ENCODE assay signal across 2 cellular contexts in the genomic region with DNA sequence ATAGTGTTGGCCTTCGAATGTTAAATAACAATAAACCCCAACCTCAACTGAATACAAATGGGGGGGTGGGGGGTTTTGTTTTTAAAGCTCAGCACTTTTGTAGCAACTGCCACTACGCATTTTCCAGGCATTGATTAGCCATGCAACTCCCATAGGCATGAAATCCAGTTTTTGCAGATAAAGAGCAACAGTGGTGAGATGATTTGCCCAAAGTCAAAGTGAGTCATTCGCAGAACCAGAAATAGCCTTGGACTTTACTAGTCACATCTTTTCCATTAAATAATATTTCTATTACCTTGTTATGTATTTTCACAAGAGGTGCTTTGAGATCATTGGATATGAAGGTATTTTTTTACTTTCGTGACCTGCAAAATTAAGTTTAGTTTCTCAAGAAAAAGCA.
TF ChIP-seq lines count a peak whose summit lies in the region.

No MANE protein-coding gene starts in this region.

TF ChIP-seq in A549, 52 proteins besides CTCF, POLR2A, EP300 and RAD21:
- TF ChIP-seq KDM1A (IDR thresholded peaks at IDR 0.05; ENCODE audit: low read depth) = no peak
- TF ChIP-seq JUNB (IDR thresholded peaks at IDR 0.05) = no peak
- TF ChIP-seq NPAS2 (CRISPR knock-in tag; IDR thresholded peaks at IDR 0.05; ENCODE audit: borderline replicate concordance) = no peak
- TF ChIP-seq, protein P1, sequence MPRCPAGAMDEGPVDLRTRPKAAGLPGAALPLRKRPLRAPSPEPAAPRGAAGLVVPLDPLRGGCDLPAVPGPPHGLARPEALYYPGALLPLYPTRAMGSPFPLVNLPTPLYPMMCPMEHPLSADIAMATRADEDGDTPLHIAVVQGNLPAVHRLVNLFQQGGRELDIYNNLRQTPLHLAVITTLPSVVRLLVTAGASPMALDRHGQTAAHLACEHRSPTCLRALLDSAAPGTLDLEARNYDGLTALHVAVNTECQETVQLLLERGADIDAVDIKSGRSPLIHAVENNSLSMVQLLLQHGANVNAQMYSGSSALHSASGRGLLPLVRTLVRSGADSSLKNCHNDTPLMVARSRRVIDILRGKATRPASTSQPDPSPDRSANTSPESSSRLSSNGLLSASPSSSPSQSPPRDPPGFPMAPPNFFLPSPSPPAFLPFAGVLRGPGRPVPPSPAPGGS (IDR thresholded peaks at IDR 0.05) = no peak
- no peak for TF ChIP-seq ZC3H11A (IDR thresholded peaks at IDR 0.05)
- TF ChIP-seq MAZ (IDR thresholded peaks at IDR 0.05; ENCODE audit: borderline replicate concordance, low read depth, low read length) = no peak
- TF ChIP-seq NR3C1 (IDR thresholded peaks at IDR 0.05) = no peak
- TF ChIP-seq TP53 (CRISPR knock-in tag; IDR thresholded peaks at IDR 0.05) = no peak
- no peak for TF ChIP-seq SMC3 (IDR thresholded peaks at IDR 0.05)
- no peak for TF ChIP-seq ESRRA (IDR thresholded peaks at IDR 0.05; ENCODE audit: borderline replicate concordance, low read length)
- TF ChIP-seq, protein P2, sequence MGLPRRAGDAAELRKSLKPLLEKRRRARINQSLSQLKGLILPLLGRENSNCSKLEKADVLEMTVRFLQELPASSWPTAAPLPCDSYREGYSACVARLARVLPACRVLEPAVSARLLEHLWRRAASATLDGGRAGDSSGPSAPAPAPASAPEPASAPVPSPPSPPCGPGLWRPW (IDR thresholded peaks at IDR 0.05) = no peak
- TF ChIP-seq RNF2 (IDR thresholded peaks at IDR 0.05; ENCODE audit: borderline replicate concordance, low read depth) = no peak
- no peak for TF ChIP-seq HDAC2 (IDR thresholded peaks at IDR 0.05)

TF ChIP-seq in HepG2, 621 proteins besides CTCF, POLR2A, EP300 and RAD21 (continues in another document):
- TF ChIP-seq KDM2A (CRISPR knock-in tag; IDR thresholded peaks at IDR 0.05; ENCODE audit: borderline replicate concordance, low read depth) = no peak
- TF ChIP-seq FOSL1 (CRISPR knock-in tag; IDR thresholded peaks at IDR 0.05; ENCODE audit: borderline replicate concordance) = no peak
- TF ChIP-seq ZNF24 (IDR thresholded peaks at IDR 0.05) = no peak
- TF ChIP-seq RELA (CRISPR knock-in tag; IDR thresholded peaks at IDR 0.05) = no peak
- TF ChIP-seq, protein P3, sequence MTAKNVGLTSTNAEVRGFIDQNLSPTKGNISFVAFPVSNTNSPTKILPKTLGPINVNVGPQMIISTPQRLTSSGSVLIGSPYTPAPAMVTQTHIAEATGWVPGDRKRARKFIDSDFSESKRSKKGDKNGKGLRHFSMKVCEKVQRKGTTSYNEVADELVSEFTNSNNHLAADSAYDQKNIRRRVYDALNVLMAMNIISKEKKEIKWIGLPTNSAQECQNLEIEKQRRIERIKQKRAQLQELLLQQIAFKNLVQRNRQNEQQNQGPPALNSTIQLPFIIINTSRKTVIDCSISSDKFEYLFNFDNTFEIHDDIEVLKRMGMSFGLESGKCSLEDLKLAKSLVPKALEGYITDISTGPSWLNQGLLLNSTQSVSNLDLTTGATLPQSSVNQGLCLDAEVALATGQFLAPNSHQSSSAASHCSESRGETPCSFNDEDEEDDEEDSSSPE (CRISPR knock-in tag; IDR thresholded peaks at IDR 0.05) = no peak
- TF ChIP-seq ZNF296 (CRISPR knock-in tag; conservative IDR thresholded peaks at IDR 0.05) = no peak
- no peak for TF ChIP-seq REPIN1 (CRISPR knock-in tag; IDR thresholded peaks at IDR 0.05; ENCODE audit: borderline replicate concordance, low read depth)
- 0 out of 4 replicates have a peak, but pooled peaks of 1 of the 2 experiments have one; percentile 4 for TF ChIP-seq MAFK (conservative IDR thresholded peaks at IDR 0.05 in 1 of 2, IDR thresholded peaks at IDR 0.05 in 1 of 2; ENCODE audit: low read length in 2 of 2)
- TF ChIP-seq, protein P4, sequence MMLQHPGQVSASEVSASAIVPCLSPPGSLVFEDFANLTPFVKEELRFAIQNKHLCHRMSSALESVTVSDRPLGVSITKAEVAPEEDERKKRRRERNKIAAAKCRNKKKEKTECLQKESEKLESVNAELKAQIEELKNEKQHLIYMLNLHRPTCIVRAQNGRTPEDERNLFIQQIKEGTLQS (CRISPR knock-in tag; IDR thresholded peaks at IDR 0.05) = no peak
- peak; percentile 53; the same call in 1 of the 2 replicates for TF ChIP-seq SAP130 (CRISPR knock-in tag; IDR thresholded peaks at IDR 0.05; ENCODE audit: low read depth)
- TF ChIP-seq BORCS8-MEF2B (CRISPR knock-in tag; IDR thresholded peaks at IDR 0.05) = no peak
- TF ChIP-seq PTBP1 (IDR thresholded peaks at IDR 0.05; ENCODE audit: low read depth, low read length, poor library complexity, severe bottlenecking) = no peak
- no peak for TF ChIP-seq ZNF749 (CRISPR knock-in tag; IDR thresholded peaks at IDR 0.05; ENCODE audit: borderline replicate concordance)
- no peak for TF ChIP-seq SP2 (CRISPR knock-in tag; IDR thresholded peaks at IDR 0.05)
- no peak for TF ChIP-seq PLRG1 (conservative IDR thresholded peaks at IDR 0.05)
- no peak for TF ChIP-seq ELF1 (CRISPR knock-in tag; IDR thresholded peaks at IDR 0.05)
- no peak for TF ChIP-seq ZFP82 (CRISPR knock-in tag; IDR thresholded peaks at IDR 0.05; ENCODE audit: borderline replicate concordance)
- TF ChIP-seq, protein P5, sequence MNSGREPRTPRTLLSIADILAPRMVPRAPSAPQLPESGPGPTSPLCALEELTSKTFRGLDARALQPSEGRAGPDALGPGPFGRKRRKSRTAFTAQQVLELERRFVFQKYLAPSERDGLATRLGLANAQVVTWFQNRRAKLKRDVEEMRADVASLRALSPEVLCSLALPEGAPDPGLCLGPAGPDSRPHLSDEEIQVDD (CRISPR knock-in tag; IDR thresholded peaks at IDR 0.05; ENCODE audit: borderline replicate concordance) = no peak
- TF ChIP-seq, protein P6, sequence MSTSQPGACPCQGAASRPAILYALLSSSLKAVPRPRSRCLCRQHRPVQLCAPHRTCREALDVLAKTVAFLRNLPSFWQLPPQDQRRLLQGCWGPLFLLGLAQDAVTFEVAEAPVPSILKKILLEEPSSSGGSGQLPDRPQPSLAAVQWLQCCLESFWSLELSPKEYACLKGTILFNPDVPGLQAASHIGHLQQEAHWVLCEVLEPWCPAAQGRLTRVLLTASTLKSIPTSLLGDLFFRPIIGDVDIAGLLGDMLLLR (CRISPR knock-in tag; IDR thresholded peaks at IDR 0.05) = no peak
- no peak for TF ChIP-seq ZNF670 (CRISPR knock-in tag; IDR thresholded peaks at IDR 0.05; ENCODE audit: borderline replicate concordance)
- TF ChIP-seq, protein P7, sequence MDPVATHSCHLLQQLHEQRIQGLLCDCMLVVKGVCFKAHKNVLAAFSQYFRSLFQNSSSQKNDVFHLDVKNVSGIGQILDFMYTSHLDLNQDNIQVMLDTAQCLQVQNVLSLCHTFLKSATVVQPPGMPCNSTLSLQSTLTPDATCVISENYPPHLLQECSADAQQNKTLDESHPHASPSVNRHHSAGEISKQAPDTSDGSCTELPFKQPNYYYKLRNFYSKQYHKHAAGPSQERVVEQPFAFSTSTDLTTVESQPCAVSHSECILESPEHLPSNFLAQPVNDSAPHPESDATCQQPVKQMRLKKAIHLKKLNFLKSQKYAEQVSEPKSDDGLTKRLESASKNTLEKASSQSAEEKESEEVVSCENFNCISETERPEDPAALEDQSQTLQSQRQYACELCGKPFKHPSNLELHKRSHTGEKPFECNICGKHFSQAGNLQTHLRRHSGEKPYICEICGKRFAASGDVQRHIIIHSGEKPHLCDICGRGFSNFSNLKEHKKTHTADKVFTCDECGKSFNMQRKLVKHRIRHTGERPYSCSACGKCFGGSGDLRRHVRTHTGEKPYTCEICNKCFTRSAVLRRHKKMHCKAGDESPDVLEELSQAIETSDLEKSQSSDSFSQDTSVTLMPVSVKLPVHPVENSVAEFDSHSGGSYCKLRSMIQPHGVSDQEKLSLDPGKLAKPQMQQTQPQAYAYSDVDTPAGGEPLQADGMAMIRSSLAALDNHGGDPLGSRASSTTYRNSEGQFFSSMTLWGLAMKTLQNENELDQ (CRISPR knock-in tag; IDR thresholded peaks at IDR 0.05; ENCODE audit: borderline replicate concordance) = no peak
- no peak for TF ChIP-seq NCOA5 (CRISPR knock-in tag; IDR thresholded peaks at IDR 0.05)
- no peak for TF ChIP-seq ZKSCAN1 (IDR thresholded peaks at IDR 0.05; ENCODE audit: low read length)
- TF ChIP-seq, protein P8, sequence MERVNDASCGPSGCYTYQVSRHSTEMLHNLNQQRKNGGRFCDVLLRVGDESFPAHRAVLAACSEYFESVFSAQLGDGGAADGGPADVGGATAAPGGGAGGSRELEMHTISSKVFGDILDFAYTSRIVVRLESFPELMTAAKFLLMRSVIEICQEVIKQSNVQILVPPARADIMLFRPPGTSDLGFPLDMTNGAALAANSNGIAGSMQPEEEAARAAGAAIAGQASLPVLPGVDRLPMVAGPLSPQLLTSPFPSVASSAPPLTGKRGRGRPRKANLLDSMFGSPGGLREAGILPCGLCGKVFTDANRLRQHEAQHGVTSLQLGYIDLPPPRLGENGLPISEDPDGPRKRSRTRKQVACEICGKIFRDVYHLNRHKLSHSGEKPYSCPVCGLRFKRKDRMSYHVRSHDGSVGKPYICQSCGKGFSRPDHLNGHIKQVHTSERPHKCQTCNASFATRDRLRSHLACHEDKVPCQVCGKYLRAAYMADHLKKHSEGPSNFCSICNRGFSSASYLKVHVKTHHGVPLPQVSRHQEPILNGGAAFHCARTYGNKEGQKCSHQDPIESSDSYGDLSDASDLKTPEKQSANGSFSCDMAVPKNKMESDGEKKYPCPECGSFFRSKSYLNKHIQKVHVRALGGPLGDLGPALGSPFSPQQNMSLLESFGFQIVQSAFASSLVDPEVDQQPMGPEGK (CRISPR knock-in tag; IDR thresholded peaks at IDR 0.05) = peak; percentile 20; the same call in 1 of the 2 replicates
- no peak for TF ChIP-seq FOXP1 (IDR thresholded peaks at IDR 0.05)
- TF ChIP-seq FOXP1 (CRISPR knock-in tag; IDR thresholded peaks at IDR 0.05) = no peak
- TF ChIP-seq, protein P9, sequence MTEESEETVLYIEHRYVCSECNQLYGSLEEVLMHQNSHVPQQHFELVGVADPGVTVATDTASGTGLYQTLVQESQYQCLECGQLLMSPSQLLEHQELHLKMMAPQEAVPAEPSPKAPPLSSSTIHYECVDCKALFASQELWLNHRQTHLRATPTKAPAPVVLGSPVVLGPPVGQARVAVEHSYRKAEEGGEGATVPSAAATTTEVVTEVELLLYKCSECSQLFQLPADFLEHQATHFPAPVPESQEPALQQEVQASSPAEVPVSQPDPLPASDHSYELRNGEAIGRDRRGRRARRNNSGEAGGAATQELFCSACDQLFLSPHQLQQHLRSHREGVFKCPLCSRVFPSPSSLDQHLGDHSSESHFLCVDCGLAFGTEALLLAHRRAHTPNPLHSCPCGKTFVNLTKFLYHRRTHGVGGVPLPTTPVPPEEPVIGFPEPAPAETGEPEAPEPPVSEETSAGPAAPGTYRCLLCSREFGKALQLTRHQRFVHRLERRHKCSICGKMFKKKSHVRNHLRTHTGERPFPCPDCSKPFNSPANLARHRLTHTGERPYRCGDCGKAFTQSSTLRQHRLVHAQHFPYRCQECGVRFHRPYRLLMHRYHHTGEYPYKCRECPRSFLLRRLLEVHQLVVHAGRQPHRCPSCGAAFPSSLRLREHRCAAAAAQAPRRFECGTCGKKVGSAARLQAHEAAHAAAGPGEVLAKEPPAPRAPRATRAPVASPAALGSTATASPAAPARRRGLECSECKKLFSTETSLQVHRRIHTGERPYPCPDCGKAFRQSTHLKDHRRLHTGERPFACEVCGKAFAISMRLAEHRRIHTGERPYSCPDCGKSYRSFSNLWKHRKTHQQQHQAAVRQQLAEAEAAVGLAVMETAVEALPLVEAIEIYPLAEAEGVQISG (CRISPR knock-in tag; IDR thresholded peaks at IDR 0.05) = no peak
- no peak for TF ChIP-seq CC2D1A (CRISPR knock-in tag; IDR thresholded peaks at IDR 0.05)
- no peak for TF ChIP-seq ZBTB42 (CRISPR knock-in tag; IDR thresholded peaks at IDR 0.05)
- TF ChIP-seq, protein P10, sequence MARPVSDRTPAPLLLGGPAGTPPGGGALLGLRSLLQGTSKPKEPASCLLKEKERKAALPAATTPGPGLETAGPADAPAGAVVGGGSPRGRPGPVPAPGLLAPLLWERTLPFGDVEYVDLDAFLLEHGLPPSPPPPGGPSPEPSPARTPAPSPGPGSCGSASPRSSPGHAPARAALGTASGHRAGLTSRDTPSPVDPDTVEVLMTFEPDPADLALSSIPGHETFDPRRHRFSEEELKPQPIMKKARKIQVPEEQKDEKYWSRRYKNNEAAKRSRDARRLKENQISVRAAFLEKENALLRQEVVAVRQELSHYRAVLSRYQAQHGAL (CRISPR knock-in tag; IDR thresholded peaks at IDR 0.05; ENCODE audit: not compliant biosample characterization) = no peak
- TF ChIP-seq, protein P11, sequence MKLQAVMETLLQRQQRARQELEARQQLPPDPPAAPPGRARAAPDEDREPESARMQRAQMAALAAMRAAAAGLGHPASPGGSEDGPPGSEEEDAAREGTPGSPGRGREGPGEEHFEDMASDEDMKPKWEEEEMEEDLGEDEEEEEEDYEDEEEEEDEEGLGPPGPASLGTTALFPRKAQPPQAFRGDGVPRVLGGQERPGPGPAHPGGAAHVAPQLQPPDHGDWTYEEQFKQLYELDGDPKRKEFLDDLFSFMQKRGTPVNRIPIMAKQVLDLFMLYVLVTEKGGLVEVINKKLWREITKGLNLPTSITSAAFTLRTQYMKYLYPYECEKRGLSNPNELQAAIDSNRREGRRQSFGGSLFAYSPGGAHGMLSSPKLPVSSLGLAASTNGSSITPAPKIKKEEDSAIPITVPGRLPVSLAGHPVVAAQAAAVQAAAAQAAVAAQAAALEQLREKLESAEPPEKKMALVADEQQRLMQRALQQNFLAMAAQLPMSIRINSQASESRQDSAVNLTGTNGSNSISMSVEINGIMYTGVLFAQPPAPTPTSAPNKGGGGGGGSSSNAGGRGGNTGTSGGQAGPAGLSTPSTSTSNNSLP (IDR thresholded peaks at IDR 0.05; ENCODE audit: low read depth, low read length) = 0 out of 2 replicates have a peak, but pooled peaks have one; percentile 22
- no peak for TF ChIP-seq HDAC6 (IDR thresholded peaks at IDR 0.05; ENCODE audit: low read depth, low read length)
- TF ChIP-seq, protein P12, sequence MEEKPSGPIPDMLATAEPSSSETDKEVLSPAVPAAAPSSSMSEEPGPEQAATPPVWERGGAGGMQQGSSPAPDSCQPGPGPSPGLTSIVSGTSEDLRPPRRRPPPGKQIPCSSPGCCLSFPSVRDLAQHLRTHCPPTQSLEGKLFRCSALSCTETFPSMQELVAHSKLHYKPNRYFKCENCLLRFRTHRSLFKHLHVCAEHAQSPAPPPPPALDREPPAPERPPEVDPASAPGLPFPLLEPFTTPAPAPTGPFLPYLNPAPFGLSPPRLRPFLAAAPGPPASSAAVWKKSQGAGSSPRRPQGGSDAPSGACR (CRISPR knock-in tag; IDR thresholded peaks at IDR 0.05) = no peak
- TF ChIP-seq, protein P13, sequence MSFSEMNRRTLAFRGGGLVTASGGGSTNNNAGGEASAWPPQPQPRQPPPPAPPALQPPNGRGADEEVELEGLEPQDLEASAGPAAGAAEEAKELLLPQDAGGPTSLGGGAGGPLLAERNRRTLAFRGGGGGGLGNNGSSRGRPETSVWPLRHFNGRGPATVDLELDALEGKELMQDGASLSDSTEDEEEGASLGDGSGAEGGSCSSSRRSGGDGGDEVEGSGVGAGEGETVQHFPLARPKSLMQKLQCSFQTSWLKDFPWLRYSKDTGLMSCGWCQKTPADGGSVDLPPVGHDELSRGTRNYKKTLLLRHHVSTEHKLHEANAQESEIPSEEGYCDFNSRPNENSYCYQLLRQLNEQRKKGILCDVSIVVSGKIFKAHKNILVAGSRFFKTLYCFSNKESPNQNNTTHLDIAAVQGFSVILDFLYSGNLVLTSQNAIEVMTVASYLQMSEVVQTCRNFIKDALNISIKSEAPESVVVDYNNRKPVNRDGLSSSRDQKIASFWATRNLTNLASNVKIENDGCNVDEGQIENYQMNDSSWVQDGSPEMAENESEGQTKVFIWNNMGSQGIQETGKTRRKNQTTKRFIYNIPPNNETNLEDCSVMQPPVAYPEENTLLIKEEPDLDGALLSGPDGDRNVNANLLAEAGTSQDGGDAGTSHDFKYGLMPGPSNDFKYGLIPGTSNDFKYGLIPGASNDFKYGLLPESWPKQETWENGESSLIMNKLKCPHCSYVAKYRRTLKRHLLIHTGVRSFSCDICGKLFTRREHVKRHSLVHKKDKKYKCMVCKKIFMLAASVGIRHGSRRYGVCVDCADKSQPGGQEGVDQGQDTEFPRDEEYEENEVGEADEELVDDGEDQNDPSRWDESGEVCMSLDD (CRISPR knock-in tag; IDR thresholded peaks at IDR 0.05; ENCODE audit: borderline replicate concordance) = no peak
